23 cellular contexts compared by ENCODE assay signal in genomic region chr5:10484774-10485141, GRCh38. TPM values are rescaled to one million over a fixed set of nuclear protein-coding genes. Genes with fewer than 3 reads are reported as not detected.
DNase-seq lines count a peak whose midpoint lies in the region; ATAC-seq and TF ChIP-seq lines count a peak whose summit lies in the region.
"Had no signal": no experiment of that assay in that cellular context is flagged by ENCODE, and none has a peak within 500 bp of the region (broad histone marks: within the 10 kb centered on the region; RNA-seq: fewer than 3 reads in every experiment).

No MANE protein-coding gene starts in this region.

- TF ChIP-seq CTCF in endodermal cell (conservative IDR thresholded peaks at IDR 0.05) (no peak), osteoblast (IDR thresholded peaks at IDR 0.05; ENCODE audit: extremely low read depth, low read depth, low read length) (no peak)

- H3K27me3 ChIP-seq in BLaER1 treated with 17β-estradiol and CSF1 and Interleukin-3, amounts not matched to agents 10 nM and 100 nM = no peaks in the 10 kb centered on the region
- H3K27me3 ChIP-seq in SJSA1 (replicated peaks) (no peaks in the 10 kb centered on the region), endodermal cell (ENCODE audit: control insufficient read depth, insufficient read depth, low read length, poor library complexity, severe bottlenecking) (peaks cover under 1% of the 10 kb centered on the region), osteoblast (ENCODE audit: insufficient read depth, low read length) (no peaks in the 10 kb centered on the region)
- H3K27me3 ChIP-seq: dorsolateral prefrontal cortex had no signal

- no peaks in the 10 kb centered on the region for H3K79me2 ChIP-seq in osteoblast (ENCODE audit: insufficient read depth, low read length)

- H3K27me3 Mint-ChIP-seq in endodermal cell (ENCODE audit: insufficient read depth) = peaks cover 26% of the 10 kb centered on the region
- H3K27me3 Mint-ChIP-seq: CD4-positive, alpha-beta memory T cell had no signal

- peak overlapping the region in 2 of 11 experiments; percentile 3 to 49; a peak in 2 of 22 replicates for H3K9ac ChIP-seq in BLaER1 treated with 17β-estradiol and CSF1 and Interleukin-3, amounts not matched to agents 10 nM and 100 nM
- H3K9ac ChIP-seq in endodermal cell (ENCODE audit: extremely low read depth, low read length, poor library complexity, severe bottlenecking) = no peak overlapping the region

- no peaks in the 10 kb centered on the region for H3K36me3 Mint-ChIP-seq in endodermal cell (ENCODE audit: low read depth)
- H3K36me3 Mint-ChIP-seq: CD4-positive, alpha-beta memory T cell had no signal

- H3K4me3 Mint-ChIP-seq in endodermal cell = no peak overlapping the region
- H3K4me3 Mint-ChIP-seq: activated CD4-positive, alpha-beta memory T cell treated with anti-CD3 and anti-CD28 coated beads, Interleukin-2, amount 10 ng/mL, durations not matched to agents 7 days and 5 days; CD4-positive, alpha-beta memory T cell; naive thymus-derived CD4-positive, alpha-beta T cell had no signal

- peaks cover 10% of the 10 kb centered on the region for H3K9me3 Mint-ChIP-seq in endodermal cell
- H3K9me3 Mint-ChIP-seq: activated CD4-positive, alpha-beta memory T cell treated with anti-CD3 and anti-CD28 coated beads, Interleukin-2, amount 10 ng/mL, durations not matched to agents 7 days and 5 days; CD4-positive, alpha-beta memory T cell had no signal

- peaks cover 35 to 61% (median 50%) of the 10 kb centered on the region in 10 experiments for H3K4me1 ChIP-seq in BLaER1 treated with 17β-estradiol and CSF1 and Interleukin-3, amounts not matched to agents 10 nM and 100 nM
- H3K4me1 ChIP-seq in SJSA1 (replicated peaks) (peaks cover 63% of the 10 kb centered on the region), endodermal cell (ENCODE audit: control insufficient read depth, insufficient read depth, low read length) (no peaks in the 10 kb centered on the region), osteoblast (ENCODE audit: insufficient read depth, low read length) (peaks cover 13% of the 10 kb centered on the region)
- H3K4me1 ChIP-seq: prostate gland had no signal

- H3K4me2 ChIP-seq in BLaER1 treated with 17β-estradiol and CSF1 and Interleukin-3, amounts not matched to agents 10 nM and 100 nM = peak overlapping the region in 9 of 11 experiments; percentile 44 to 80 (median 60); a peak in 17 of 22 replicates
- peak overlapping the region; percentile 30 for H3K4me2 ChIP-seq in osteoblast (ENCODE audit: insufficient read depth, low read length)

- H3K27ac ChIP-seq in BLaER1 treated with 17β-estradiol and CSF1 and Interleukin-3, amounts not matched to agents 10 nM and 100 nM = peak overlapping the region in 6 of 11 experiments; percentile 42 to 77 (median 68); a peak in 11 of 22 replicates
- H3K27ac ChIP-seq in SJSA1 (peak overlapping the region; percentile 37), endodermal cell (ENCODE audit: low read depth, low read length) (no peak overlapping the region), osteoblast (ENCODE audit: low read depth, low read length) (peak overlapping the region; percentile 51)
- H3K27ac ChIP-seq: epithelial cell of prostate, prostate gland, RWPE1 had no signal

- H3K9me3 ChIP-seq in BLaER1 treated with 17β-estradiol and CSF1 and Interleukin-3, amounts not matched to agents 10 nM and 100 nM (replicated peaks in 1 of 11) = peaks cover 0 to 16% (median 8%) of the 10 kb centered on the region in 11 experiments; a peak in 14 of 22 replicates
- no peaks in the 10 kb centered on the region; the same call in 1 of the 2 replicates for H3K9me3 ChIP-seq in SJSA1 (replicated peaks)
- peaks cover 12% of the 10 kb centered on the region for H3K9me3 ChIP-seq in endodermal cell (ENCODE audit: control insufficient read depth, low read length)
- no peaks in the 10 kb centered on the region for H3K9me3 ChIP-seq in osteoblast (ENCODE audit: low read depth, low read length)
- H3K9me3 ChIP-seq: prostate gland had no signal

- H3K4me3 ChIP-seq in BLaER1 treated with 17β-estradiol and CSF1 and Interleukin-3, amounts not matched to agents 10 nM and 100 nM = no peak overlapping the region
- H3K4me3 ChIP-seq in SJSA1 (no peak overlapping the region), endodermal cell (ENCODE audit: low read length) (peak overlapping the region; percentile 56), osteoblast (ENCODE audit: insufficient read depth, low read length) (no peak overlapping the region)
- H3K4me3 ChIP-seq: dorsolateral prefrontal cortex, prostate gland had no signal

- H3K4me1 Mint-ChIP-seq in endodermal cell = peaks cover 52% of the 10 kb centered on the region

- no peak for DNase-seq in SJSA1 (ENCODE audit: low read depth in 1 of 2, low spot score in 2 of 2)
- peak; percentile 78 for DNase-seq in endodermal cell
- DNase-seq in osteoblast (ENCODE audit: insufficient read length, low spot score, missing footprints) = no peak
- no peak for DNase-seq in globus pallidus (ENCODE audit: low spot score)
- DNase-seq: activated CD4-positive, alpha-beta memory T cell treated with anti-CD3 and anti-CD28 coated beads, Interleukin-2, amount 10 ng/mL, durations not matched to agents 7 days and 5 days; activated T-cell treated with anti-CD3 and anti-CD28 coated beads, Interleukin-2, amount 50 U/mL, for 1 hour; CD4-positive, alpha-beta memory T cell; DMS53; hippocampal formation; islet precursor cell; Kasumi-1; naive thymus-derived CD4-positive, alpha-beta T cell; NCI-H2029; NCI-H2227 treated with DMSO at 0.1 percent for 48 hours; NCI-H748 treated with DMSO at 0.1 percent for 48 hours had no signal

- peak overlapping the region; percentile 77 for H3K27ac Mint-ChIP-seq in endodermal cell
- H3K27ac Mint-ChIP-seq: activated CD4-positive, alpha-beta memory T cell treated with anti-CD3 and anti-CD28 coated beads, Interleukin-2, amount 10 ng/mL, durations not matched to agents 7 days and 5 days had no signal

- peak overlapping the region; percentile 20 for H2AFZ ChIP-seq in osteoblast (ENCODE audit: low read length)

- no peaks in the 10 kb centered on the region for H4K20me1 ChIP-seq in BLaER1 treated with 17β-estradiol and CSF1 and Interleukin-3, amounts not matched to agents 10 nM and 100 nM
- no peaks in the 10 kb centered on the region for H4K20me1 ChIP-seq in osteoblast (ENCODE audit: insufficient read depth, low read length)

- no peaks in the 10 kb centered on the region for H3K36me3 ChIP-seq in BLaER1 treated with 17β-estradiol and CSF1 and Interleukin-3, amounts not matched to agents 10 nM and 100 nM
- no peaks in the 10 kb centered on the region for H3K36me3 ChIP-seq in SJSA1
- H3K36me3 ChIP-seq in endodermal cell (ENCODE audit: control insufficient read depth, insufficient read depth, low read length) = no peaks in the 10 kb centered on the region
- H3K36me3 ChIP-seq in osteoblast (ENCODE audit: insufficient read depth, low read length) = no peaks in the 10 kb centered on the region
- H3K36me3 ChIP-seq: prostate gland had no signal

- no peak for ATAC-seq in HG03378 (IDR thresholded peaks at IDR 0.05; ENCODE audit: unreplicated experiment)
- no peak for ATAC-seq in GM21576 (IDR thresholded peaks at IDR 0.05; ENCODE audit: unreplicated experiment)
- ATAC-seq in GM19395 (IDR thresholded peaks at IDR 0.05; ENCODE audit: unreplicated experiment) = no peak

- WGBS in endodermal cell (ENCODE audit: insufficient coverage in 1 of 2, insufficient read length in 1 of 2), 2 experiments = 54 to 74% methylated on average over 5 of the region's 5 CpGs

RNA-seq across cellular contexts. Expression of gene ROPN1L, which starts 43.1 kb away (rescaled TPM):
- 2.9 and 3.0 TPM in 2 replicates for total RNA-seq in SJSA1 (2014; rRNA removed; shearing (Covaris generic))
- under 1 TPM in 1 of 2 donors, not detected in 1; 0.70 TPM for total RNA-seq in endodermal cell
- polyA plus RNA-seq in endodermal cell (2013, experiment 1 of 2) = 0.21 TPM
- polyA plus RNA-seq in endodermal cell (2013, experiment 2 of 2) = 0.62 TPM
- total RNA-seq in osteoblast = 0.59 and 0.72 TPM in 2 replicates
